Comparison of ENCODE assay signal across 16 cellular contexts in the genomic region with DNA sequence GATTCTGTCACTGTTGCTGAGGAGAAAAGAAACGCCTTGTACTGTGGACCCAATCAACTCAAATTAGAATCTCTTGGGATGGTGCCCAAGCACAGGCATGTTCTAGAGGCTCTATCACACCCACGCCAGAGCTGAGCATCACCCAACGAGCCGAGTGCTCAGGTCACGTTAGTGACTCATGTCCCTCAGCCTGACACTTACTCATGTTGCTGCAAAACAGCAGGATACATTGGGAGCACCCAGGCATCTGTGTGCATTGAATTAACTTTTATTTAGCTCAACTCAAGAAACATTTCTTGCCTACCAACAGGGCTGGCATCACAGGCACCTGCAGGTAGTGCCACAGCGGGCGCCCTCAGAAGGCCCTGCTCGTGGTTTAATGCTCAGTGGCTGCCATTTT.
DNase-seq lines count a peak whose midpoint lies in the region; FAIRE-seq and TF ChIP-seq lines count a peak whose summit lies in the region.
"Had no signal": no experiment of that assay in that cellular context is flagged by ENCODE, and none has a peak within 500 bp of the region (broad histone marks: within the 10 kb centered on the region; RNA-seq: fewer than 3 reads in every experiment).

No MANE protein-coding gene starts in this region.

- WGBS in small intestine, 3 donors: 32 to 68% (median 48%) methylated on average over 8 of the region's 8 CpGs
- WGBS in suprapubic skin: 72% methylated on average over 8 of the region's 8 CpGs

- H3K4me3 ChIP-seq in small intestine (ENCODE audit: low read depth in 1 of 2, low read length in 2 of 2) (no peak overlapping the region), suprapubic skin (no peak overlapping the region)
- H3K4me3 ChIP-seq: thyroid gland had no signal

- H3K36me3 ChIP-seq in small intestine (ENCODE audit: control insufficient read depth in 2 of 2, insufficient read depth in 2 of 2, low read length in 2 of 2) (no peaks in the 10 kb centered on the region), suprapubic skin (no peaks in the 10 kb centered on the region)
- H3K36me3 ChIP-seq: thyroid gland had no signal

- TF ChIP-seq POLR2A in suprapubic skin (IDR thresholded peaks at IDR 0.05): no peak

- H3K4me1 ChIP-seq in small intestine (ENCODE audit: control insufficient read depth in 2 of 2, insufficient read depth in 1 of 2, low read depth in 1 of 2, low read length in 1 of 2) (peaks cover 10 to 14% of the 10 kb centered on the region in 2 donors), suprapubic skin (peaks cover 32% of the 10 kb centered on the region)

- intact Hi-C loops in cardiac septum (cut with DNase I): no loop called here

- no peak for TF ChIP-seq CTCF in suprapubic skin (IDR thresholded peaks at IDR 0.05)

- no peak for FAIRE-seq in small intestine (lab: Jason Lieb, UNC)
- FAIRE-seq: endothelial cell of umbilical vein had no signal

- H3K27me3 ChIP-seq in small intestine (ENCODE audit: control insufficient read depth in 2 of 2, insufficient read depth in 2 of 2, low read length in 2 of 2) (no peaks in the 10 kb centered on the region), suprapubic skin (no peaks in the 10 kb centered on the region)
- H3K27me3 ChIP-seq: thyroid gland had no signal

- TF ChIP-seq EP300 in suprapubic skin (IDR thresholded peaks at IDR 0.05): no peak

- H3K27ac ChIP-seq in small intestine (ENCODE audit: low read depth in 1 of 2, low read length in 1 of 2) (peak overlapping the region in 1 of 2 donors; percentile 84), suprapubic skin (no peak overlapping the region)
- H3K27ac ChIP-seq: KMS-11, parathyroid adenoma, thyroid gland had no signal

- no peaks in the 10 kb centered on the region for H3K9me3 ChIP-seq in small intestine (ENCODE audit: control insufficient read depth, low read depth)
- no peaks in the 10 kb centered on the region for H3K9me3 ChIP-seq in suprapubic skin
- H3K9me3 ChIP-seq: thyroid gland had no signal

- DNase-seq in NCI-H1092 treated with DMSO at 0.1 percent for 48 hours (lab: John Stamatoyannopoulos, UW): peak; percentile 47
- no peak for DNase-seq in NCI-H1092 (lab: John Stamatoyannopoulos, UW)
- peak; percentile 52 for DNase-seq in RKO (ENCODE audit: low spot score)
- DNase-seq in cardiac septum (ENCODE audit: low spot score): peak; percentile 77
- DNase-seq in small intestine: peak; percentile 92
- DNase-seq in NOMO-1 treated with DMSO at 0.1 percent for 48 hours (lab: John Stamatoyannopoulos, UW; ENCODE audit: unreplicated experiment): no peak
- no peak for DNase-seq in NCI-H1417 (lab: John Stamatoyannopoulos, UW)
- no peak for DNase-seq in suprapubic skin (ENCODE audit: low spot score in 2 of 2)
- DNase-seq: 8988T, amniotic stem cell, islet precursor cell, T-helper 17 cell, thyroid gland had no signal

Comparison
In these comparisons a context has a peak if more than half of its experiments do, and no peak if none do; other contexts are left out.
1. DNase-seq: peak in NCI-H1092 treated with DMSO at 0.1 percent for 48 hours (single experiment), RKO (single experiment), cardiac septum (single experiment) and small intestine (single experiment); none in NCI-H1092 (single experiment), NOMO-1 treated with DMSO at 0.1 percent for 48 hours (single experiment), NCI-H1417 (0 of 3) and suprapubic skin (0 of 2).